ENCODE assay signal across 28 cellular contexts in the genomic region with DNA sequence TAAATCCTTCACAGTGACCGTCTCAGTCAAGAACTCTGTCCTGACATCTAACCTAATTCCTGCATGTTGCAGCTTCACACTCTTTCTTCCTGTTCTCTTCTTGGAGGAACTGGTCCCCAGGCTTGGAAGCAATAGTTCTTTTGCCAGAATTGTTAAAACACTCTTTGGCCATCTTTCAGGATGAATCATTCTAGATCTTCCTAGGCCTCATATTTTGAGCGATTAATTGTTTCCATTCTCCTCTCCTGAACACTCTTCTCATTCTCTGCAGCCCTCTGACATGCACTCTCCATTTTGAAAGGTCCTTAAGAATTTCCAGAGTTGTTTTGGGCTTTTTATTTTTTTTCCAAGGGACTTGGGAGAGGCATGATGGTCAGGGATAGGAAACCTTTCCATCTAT.
DNase-seq lines count a peak whose midpoint lies in the region; ATAC-seq and TF ChIP-seq lines count a peak whose summit lies in the region.
"Had no signal": no experiment of that assay in that cellular context is flagged by ENCODE, and none has a peak within 500 bp of the region (broad histone marks: within the 10 kb centered on the region; RNA-seq: fewer than 3 reads in every experiment).

No MANE protein-coding gene starts in this region.

- no peak overlapping the region for H3K27ac Mint-ChIP-seq in nephron progenitor cell
- H3K27ac Mint-ChIP-seq: B cell; memory B cell; T-helper 2 cell treated with Interferon-gamma antibody and Interleukin-4, amounts not matched to agents 5 μg/mL and 100 μg/mL, for 36 hours had no signal

- H3K27me3 ChIP-seq in right atrium auricular region (no peaks in the 10 kb centered on the region), ascending aorta (no peaks in the 10 kb centered on the region), gastroesophageal sphincter (no peaks in the 10 kb centered on the region)
- H3K27me3 ChIP-seq: body of pancreas, foreskin keratinocyte, hepatocyte, sigmoid colon, testis, vagina had no signal

- H3K4me3 ChIP-seq in right atrium auricular region (no peak overlapping the region), ascending aorta (no peak overlapping the region), gastroesophageal sphincter (no peak overlapping the region)
- H3K4me3 ChIP-seq: body of pancreas, hepatocyte, sigmoid colon, testis, vagina had no signal

- H3K27ac ChIP-seq in right atrium auricular region: peak overlapping the region in 1 of 2 donors; percentile 8
- peak overlapping the region; percentile 77 to 79 for H3K27ac ChIP-seq in ascending aorta
- peak overlapping the region in 2 of 4 donors; percentile 26 to 55 for H3K27ac ChIP-seq in gastroesophageal sphincter
- H3K27ac ChIP-seq: body of pancreas, foreskin keratinocyte, hepatocyte, testis, vagina, VCaP had no signal

- DNase-seq in left ventricle myocardium superior: no peak
- DNase-seq in right atrium auricular region (ENCODE audit: low spot score): no peak
- no peak for DNase-seq in ascending aorta (ENCODE audit: low spot score in 2 of 2)
- DNase-seq in nephron progenitor cell: no peak
- DNase-seq in activated CD8-positive, alpha-beta memory T cell treated with anti-CD3 and anti-CD28 coated beads for 24 hours: no peak
- DNase-seq: activated CD4-positive, alpha-beta T cell treated with anti-CD3 and anti-CD28 coated beads for 48 hours; activated gamma-delta T cell treated with Interleukin-2 at 50 U/mL for 16 hours; activated T-cell treated with anti-CD3 and anti-CD28 coated beads, Interleukin-2, amount 50 U/mL, for 4 hours; body of pancreas; DMS153; foreskin keratinocyte; NCI-H1048; NCI-H187; NCI-H2171 treated with DMSO at 0.1 percent for 48 hours; NCI-H510A treated with DMSO at 0.1 percent for 48 hours; sigmoid colon; stimulated activated CD4-positive, alpha-beta T cell treated with anti-CD3 and anti-CD28 coated beads, Interleukin-15, amount 100 ng/mL, for 24 hours; stimulated activated naive CD4-positive, alpha-beta T cell treated with Interleukin-2 at 50 U/mL for 16 hours; testis had no signal

- peaks cover 7% of the 10 kb centered on the region for H3K27me3 Mint-ChIP-seq in nephron progenitor cell (ENCODE audit: low read depth, poor library complexity)
- H3K27me3 Mint-ChIP-seq: B cell had no signal

- H3K36me3 ChIP-seq in right atrium auricular region (no peaks in the 10 kb centered on the region), ascending aorta (no peaks in the 10 kb centered on the region), gastroesophageal sphincter (no peaks in the 10 kb centered on the region)
- H3K36me3 ChIP-seq: sigmoid colon, vagina had no signal

- no peak for TF ChIP-seq POLR2A in gastroesophageal sphincter (IDR thresholded peaks at IDR 0.05)

- H3K4me3 Mint-ChIP-seq in nephron progenitor cell: no peak overlapping the region
- H3K4me3 Mint-ChIP-seq: activated T-cell treated with anti-CD3 and anti-CD28 coated beads, Interleukin-2, amount 50 U/mL, for 4 hours; B cell; memory B cell; T-helper 2 cell treated with Interferon-gamma antibody and Interleukin-4, amounts not matched to agents 5 μg/mL and 100 μg/mL, for 36 hours had no signal

- H3K9me3 Mint-ChIP-seq in nephron progenitor cell: peaks cover 15% of the 10 kb centered on the region
- H3K9me3 Mint-ChIP-seq: activated T-cell treated with anti-CD3 and anti-CD28 coated beads, Interleukin-2, amount 50 U/mL, for 4 hours; memory B cell; T-helper 2 cell treated with Interferon-gamma antibody and Interleukin-4, amounts not matched to agents 5 μg/mL and 100 μg/mL, for 36 hours had no signal

- H3K4me1 ChIP-seq in right atrium auricular region (no peaks in the 10 kb centered on the region), ascending aorta (peaks cover 3 to 4% of the 10 kb centered on the region in 2 donors), gastroesophageal sphincter (no peaks in the 10 kb centered on the region)
- H3K4me1 ChIP-seq: body of pancreas, foreskin keratinocyte, sigmoid colon, testis, vagina had no signal

- 23 to 63% methylated on average over 2 of the region's 2 CpGs for WGBS in gastroesophageal sphincter (ENCODE audit: low coverage in 1 of 2), 2 donors

- no peaks in the 10 kb centered on the region for H3K9me3 ChIP-seq in right atrium auricular region
- H3K9me3 ChIP-seq in ascending aorta: peaks cover 0 to 3% of the 10 kb centered on the region in 2 donors
- no peaks in the 10 kb centered on the region for H3K9me3 ChIP-seq in gastroesophageal sphincter
- H3K9me3 ChIP-seq: body of pancreas, sigmoid colon, testis, vagina had no signal

- intact Hi-C loops in left ventricle myocardium superior (cut with micrococcal nuclease): no loop called here
- intact Hi-C loops in ascending aorta (cut with DNase I): loop anchor here (2.0 to 10.0 kb wide), 2 partner anchors 52 to 388 kb away; no protein-coding TSS in a partner anchor

- TF ChIP-seq CTCF in right atrium auricular region (IDR thresholded peaks at IDR 0.05): no peak
- no peak for TF ChIP-seq CTCF in ascending aorta (IDR thresholded peaks at IDR 0.05)
- TF ChIP-seq CTCF in gastroesophageal sphincter (IDR thresholded peaks at IDR 0.05): no peak
- TF ChIP-seq CTCF in nephron progenitor cell (IDR thresholded peaks at IDR 0.05): no peak

- no peaks in the 10 kb centered on the region for H3K36me3 Mint-ChIP-seq in nephron progenitor cell (ENCODE audit: low read depth)
- H3K36me3 Mint-ChIP-seq: memory B cell had no signal

- ATAC-seq in left ventricle myocardium superior (peak; percentile 55), gastroesophageal sphincter (peak; percentile 75), GM19467 (IDR thresholded peaks at IDR 0.05; ENCODE audit: unreplicated experiment) (no peak), GM18498 (IDR thresholded peaks at IDR 0.05; ENCODE audit: unreplicated experiment) (no peak)
- ATAC-seq: activated T-cell treated with anti-CD3 and anti-CD28 coated beads, Interleukin-2, amount 50 U/mL, for 4 hours; body of pancreas; foreskin keratinocyte had no signal

- TF ChIP-seq EP300 in gastroesophageal sphincter (IDR thresholded peaks at IDR 0.05): no peak

- no peaks in the 10 kb centered on the region for H3K4me1 Mint-ChIP-seq in nephron progenitor cell
- H3K4me1 Mint-ChIP-seq: B cell, memory B cell had no signal

Comparison
In these comparisons a context has a peak if more than half of its experiments do, and no peak if none do; other contexts are left out.
1. ATAC-seq: peak in left ventricle myocardium superior (single experiment) and gastroesophageal sphincter (single experiment); none in GM19467 (single experiment) and GM18498 (single experiment).